ENCODE assay signal across 2 cellular contexts in the genomic region with DNA sequence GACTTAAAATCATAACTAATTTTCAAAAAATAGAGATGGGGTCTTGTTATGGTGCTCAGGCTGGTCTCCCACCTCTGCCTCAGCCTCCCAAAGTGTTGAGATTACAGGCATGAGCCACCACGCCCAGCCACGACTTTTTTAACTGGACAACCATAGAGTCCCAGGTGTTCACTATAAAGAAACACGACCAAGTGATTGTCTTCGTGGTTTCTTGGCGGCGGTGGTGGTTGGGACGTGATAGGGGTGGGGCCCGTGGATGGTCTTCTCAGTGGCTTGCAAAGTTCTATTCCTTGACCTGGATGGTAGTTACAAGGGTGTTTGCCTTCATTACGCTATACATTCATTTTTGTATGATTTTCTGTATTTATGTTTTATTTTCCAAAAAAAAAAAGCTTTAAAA.
A peak's percentile ranks its signal among the peaks of the same experiment; 100 is the strongest.
TF ChIP-seq lines count a peak whose summit lies in the region.

No MANE protein-coding gene starts in this region.

TF ChIP-seq in HepG2, 621 proteins besides CTCF, POLR2A, EP300 and RAD21:
- 0 out of 2 replicates have a peak, but pooled peaks have one; percentile 0 for TF ChIP-seq ZNF343 (CRISPR knock-in tag; IDR thresholded peaks at IDR 0.05)
- 0 out of 2 replicates have a peak, but pooled peaks have one; percentile 4 for TF ChIP-seq KDM2A (CRISPR knock-in tag; IDR thresholded peaks at IDR 0.05; ENCODE audit: borderline replicate concordance, low read depth)
- TF ChIP-seq, protein P1, sequence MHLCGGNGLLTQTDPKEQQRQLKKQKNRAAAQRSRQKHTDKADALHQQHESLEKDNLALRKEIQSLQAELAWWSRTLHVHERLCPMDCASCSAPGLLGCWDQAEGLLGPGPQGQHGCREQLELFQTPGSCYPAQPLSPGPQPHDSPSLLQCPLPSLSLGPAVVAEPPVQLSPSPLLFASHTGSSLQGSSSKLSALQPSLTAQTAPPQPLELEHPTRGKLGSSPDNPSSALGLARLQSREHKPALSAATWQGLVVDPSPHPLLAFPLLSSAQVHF (CRISPR knock-in tag; IDR thresholded peaks at IDR 0.05): no peak

TF ChIP-seq in HCT116, 20 proteins besides CTCF, POLR2A, EP300 and RAD21:
- TF ChIP-seq, protein P2, sequence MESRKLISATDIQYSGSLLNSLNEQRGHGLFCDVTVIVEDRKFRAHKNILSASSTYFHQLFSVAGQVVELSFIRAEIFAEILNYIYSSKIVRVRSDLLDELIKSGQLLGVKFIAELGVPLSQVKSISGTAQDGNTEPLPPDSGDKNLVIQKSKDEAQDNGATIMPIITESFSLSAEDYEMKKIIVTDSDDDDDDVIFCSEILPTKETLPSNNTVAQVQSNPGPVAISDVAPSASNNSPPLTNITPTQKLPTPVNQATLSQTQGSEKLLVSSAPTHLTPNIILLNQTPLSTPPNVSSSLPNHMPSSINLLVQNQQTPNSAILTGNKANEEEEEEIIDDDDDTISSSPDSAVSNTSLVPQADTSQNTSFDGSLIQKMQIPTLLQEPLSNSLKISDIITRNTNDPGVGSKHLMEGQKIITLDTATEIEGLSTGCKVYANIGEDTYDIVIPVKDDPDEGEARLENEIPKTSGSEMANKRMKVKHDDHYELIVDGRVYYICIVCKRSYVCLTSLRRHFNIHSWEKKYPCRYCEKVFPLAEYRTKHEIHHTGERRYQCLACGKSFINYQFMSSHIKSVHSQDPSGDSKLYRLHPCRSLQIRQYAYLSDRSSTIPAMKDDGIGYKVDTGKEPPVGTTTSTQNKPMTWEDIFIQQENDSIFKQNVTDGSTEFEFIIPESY (IDR thresholded peaks at IDR 0.05; ENCODE audit: extremely low read depth, insufficient replicate concordance, low read length): no peak
- TF ChIP-seq, protein P3, sequence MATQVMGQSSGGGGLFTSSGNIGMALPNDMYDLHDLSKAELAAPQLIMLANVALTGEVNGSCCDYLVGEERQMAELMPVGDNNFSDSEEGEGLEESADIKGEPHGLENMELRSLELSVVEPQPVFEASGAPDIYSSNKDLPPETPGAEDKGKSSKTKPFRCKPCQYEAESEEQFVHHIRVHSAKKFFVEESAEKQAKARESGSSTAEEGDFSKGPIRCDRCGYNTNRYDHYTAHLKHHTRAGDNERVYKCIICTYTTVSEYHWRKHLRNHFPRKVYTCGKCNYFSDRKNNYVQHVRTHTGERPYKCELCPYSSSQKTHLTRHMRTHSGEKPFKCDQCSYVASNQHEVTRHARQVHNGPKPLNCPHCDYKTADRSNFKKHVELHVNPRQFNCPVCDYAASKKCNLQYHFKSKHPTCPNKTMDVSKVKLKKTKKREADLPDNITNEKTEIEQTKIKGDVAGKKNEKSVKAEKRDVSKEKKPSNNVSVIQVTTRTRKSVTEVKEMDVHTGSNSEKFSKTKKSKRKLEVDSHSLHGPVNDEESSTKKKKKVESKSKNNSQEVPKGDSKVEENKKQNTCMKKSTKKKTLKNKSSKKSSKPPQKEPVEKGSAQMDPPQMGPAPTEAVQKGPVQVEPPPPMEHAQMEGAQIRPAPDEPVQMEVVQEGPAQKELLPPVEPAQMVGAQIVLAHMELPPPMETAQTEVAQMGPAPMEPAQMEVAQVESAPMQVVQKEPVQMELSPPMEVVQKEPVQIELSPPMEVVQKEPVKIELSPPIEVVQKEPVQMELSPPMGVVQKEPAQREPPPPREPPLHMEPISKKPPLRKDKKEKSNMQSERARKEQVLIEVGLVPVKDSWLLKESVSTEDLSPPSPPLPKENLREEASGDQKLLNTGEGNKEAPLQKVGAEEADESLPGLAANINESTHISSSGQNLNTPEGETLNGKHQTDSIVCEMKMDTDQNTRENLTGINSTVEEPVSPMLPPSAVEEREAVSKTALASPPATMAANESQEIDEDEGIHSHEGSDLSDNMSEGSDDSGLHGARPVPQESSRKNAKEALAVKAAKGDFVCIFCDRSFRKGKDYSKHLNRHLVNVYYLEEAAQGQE (IDR thresholded peaks at IDR 0.05; ENCODE audit: low read depth): no peak
- TF ChIP-seq, protein P4, sequence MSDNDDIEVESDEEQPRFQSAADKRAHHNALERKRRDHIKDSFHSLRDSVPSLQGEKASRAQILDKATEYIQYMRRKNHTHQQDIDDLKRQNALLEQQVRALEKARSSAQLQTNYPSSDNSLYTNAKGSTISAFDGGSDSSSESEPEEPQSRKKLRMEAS (IDR thresholded peaks at IDR 0.05): no peak
- TF ChIP-seq JUND (IDR thresholded peaks at IDR 0.05): no peak
- no peak for TF ChIP-seq ELF1 (IDR thresholded peaks at IDR 0.05; ENCODE audit: borderline replicate concordance, low read depth)
- TF ChIP-seq ZFX (IDR thresholded peaks at IDR 0.05): no peak
- TF ChIP-seq EZH2 (IDR thresholded peaks at IDR 0.05): no peak
- TF ChIP-seq SP1 (IDR thresholded peaks at IDR 0.05; ENCODE audit: low read depth): no peak
- no peak for TF ChIP-seq FOSL1 (IDR thresholded peaks at IDR 0.05; ENCODE audit: low read depth)
- TF ChIP-seq CBX3 (IDR thresholded peaks at IDR 0.05; ENCODE audit: low read depth): no peak
- TF ChIP-seq, protein P5, sequence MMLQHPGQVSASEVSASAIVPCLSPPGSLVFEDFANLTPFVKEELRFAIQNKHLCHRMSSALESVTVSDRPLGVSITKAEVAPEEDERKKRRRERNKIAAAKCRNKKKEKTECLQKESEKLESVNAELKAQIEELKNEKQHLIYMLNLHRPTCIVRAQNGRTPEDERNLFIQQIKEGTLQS (IDR thresholded peaks at IDR 0.05): no peak
- TF ChIP-seq EZH2phosphoT487 (IDR thresholded peaks at IDR 0.05; ENCODE audit: borderline replicate concordance): no peak
- no peak for TF ChIP-seq POLR2AphosphoS5 (IDR thresholded peaks at IDR 0.05; ENCODE audit: low read depth, low read length)
- TF ChIP-seq EGR1 (IDR thresholded peaks at IDR 0.05; ENCODE audit: low read depth): no peak
- TF ChIP-seq TCF7L2 (IDR thresholded peaks at IDR 0.05; ENCODE audit: borderline replicate concordance, extremely low read depth, insufficient read depth, insufficient read length): no peak
- TF ChIP-seq YY1 (IDR thresholded peaks at IDR 0.05; ENCODE audit: extremely low read depth, insufficient replicate concordance, low read depth, low read length): no peak
- TF ChIP-seq SIN3A (IDR thresholded peaks at IDR 0.05; ENCODE audit: low read depth): no peak
- no peak for TF ChIP-seq CEBPB (IDR thresholded peaks at IDR 0.05; ENCODE audit: low read depth)
